24 cellular contexts compared by ENCODE assay signal in genomic region chr1:100469578-100469977, GRCh38.
"Had no signal": no experiment of that assay in that cellular context is flagged by ENCODE, and none has a peak within 500 bp of the region (broad histone marks: within the 10 kb centered on the region; RNA-seq: fewer than 3 reads in every experiment).

No MANE protein-coding gene starts in this region.

- H3K27me3 Mint-ChIP-seq: activated CD4-positive, alpha-beta T cell treated with anti-CD3 and anti-CD28 coated beads, Interleukin-2, amount 10 ng/mL, durations not matched to agents 7 days and 5 days; activated T-cell treated with anti-CD3 and anti-CD28 coated beads, Interleukin-2, amount 50 U/mL, for 24 hours; activated T-helper 17 cell treated with anti-CD3 and anti-CD28 coated beads, Interleukin-2, amount 50 U/mL, for 72 hours; brain; effector memory CD8-positive, alpha-beta T cell; natural killer cell treated with Interleukin-12 subunit alpha and Interleukin-12 subunit beta and Interleukin-15 and Interleukin-18, amount 100 ng/mL, for 72 hours; stimulated activated naive CD8-positive, alpha-beta T cell treated with anti-CD3 and anti-CD28 coated beads, Interleukin-15, amount 100 ng/mL, for 72 hours had no signal

- ATAC-seq: activated CD8-positive, alpha-beta T cell treated with anti-CD3 and anti-CD28 coated beads, Interleukin-2, amount 10 ng/mL, durations not matched to agents 7 days and 5 days; activated naive CD4-positive, alpha-beta T cell treated with anti-CD3 and anti-CD28 coated beads, Interleukin-2, amount 50 U/mL, for 72 hours; activated T-helper 17 cell treated with anti-CD3 and anti-CD28 coated beads, Interleukin-2, amount 50 U/mL, for 72 hours; effector memory CD8-positive, alpha-beta T cell; esophagus mucosa; left lung; natural killer cell treated with Interleukin-12 subunit alpha and Interleukin-12 subunit beta and Interleukin-15 and Interleukin-18, amount 100 ng/mL, for 72 hours; sciatic nerve; stimulated activated effector memory CD8-positive, alpha-beta T cell treated with anti-CD3 and anti-CD28 coated beads, Interleukin-12 subunit alpha, Interleukin-12 subunit beta, amount 100 ng/mL, for 72 hours; stimulated activated naive CD8-positive, alpha-beta T cell treated with anti-CD3 and anti-CD28 coated beads, Interleukin-15, amount 100 ng/mL, for 72 hours had no signal

- H3K27me3 ChIP-seq: left lung, suprapubic skin, transverse colon had no signal

- H3K4me1 ChIP-seq: left lung, suprapubic skin, transverse colon had no signal

- H3K4me3 Mint-ChIP-seq: activated CD4-positive, alpha-beta T cell treated with anti-CD3 and anti-CD28 coated beads, Interleukin-2, amount 10 ng/mL, durations not matched to agents 7 days and 5 days; activated CD8-positive, alpha-beta T cell treated with anti-CD3 and anti-CD28 coated beads, Interleukin-2, amount 10 ng/mL, durations not matched to agents 7 days and 5 days; activated T-cell treated with anti-CD3 and anti-CD28 coated beads, Interleukin-2, amount 50 U/mL, for 24 hours; activated T-helper 17 cell treated with anti-CD3 and anti-CD28 coated beads, Interleukin-2, amount 50 U/mL, for 72 hours; brain; effector memory CD8-positive, alpha-beta T cell; natural killer cell treated with Interleukin-12 subunit alpha and Interleukin-12 subunit beta and Interleukin-15 and Interleukin-18, amount 100 ng/mL, for 72 hours; stimulated activated effector memory CD8-positive, alpha-beta T cell treated with anti-CD3 and anti-CD28 coated beads, Interleukin-12 subunit alpha, Interleukin-12 subunit beta, amount 100 ng/mL, for 72 hours; stimulated activated naive CD8-positive, alpha-beta T cell treated with anti-CD3 and anti-CD28 coated beads, Interleukin-15, amount 100 ng/mL, for 72 hours had no signal

- H3K27ac Mint-ChIP-seq: activated CD4-positive, alpha-beta T cell treated with anti-CD3 and anti-CD28 coated beads, Interleukin-2, amount 10 ng/mL, durations not matched to agents 7 days and 5 days; activated CD8-positive, alpha-beta T cell treated with anti-CD3 and anti-CD28 coated beads, Interleukin-2, amount 10 ng/mL, durations not matched to agents 7 days and 5 days; activated naive CD4-positive, alpha-beta T cell treated with anti-CD3 and anti-CD28 coated beads, Interleukin-2, amount 50 U/mL, for 72 hours; activated T-cell treated with anti-CD3 and anti-CD28 coated beads, Interleukin-2, amount 50 U/mL, for 24 hours; activated T-helper 17 cell treated with anti-CD3 and anti-CD28 coated beads, Interleukin-2, amount 50 U/mL, for 72 hours; natural killer cell treated with Interleukin-12 subunit alpha and Interleukin-12 subunit beta and Interleukin-15 and Interleukin-18, amount 100 ng/mL, for 72 hours; stimulated activated effector memory CD8-positive, alpha-beta T cell treated with anti-CD3 and anti-CD28 coated beads, Interleukin-12 subunit alpha, Interleukin-12 subunit beta, amount 100 ng/mL, for 72 hours; stimulated activated naive CD8-positive, alpha-beta T cell treated with anti-CD3 and anti-CD28 coated beads, Interleukin-15, amount 100 ng/mL, for 72 hours had no signal

- H3K27ac ChIP-seq: left lung, suprapubic skin, transverse colon, VCaP had no signal

- H3K9me3 Mint-ChIP-seq: activated CD4-positive, alpha-beta T cell treated with anti-CD3 and anti-CD28 coated beads, Interleukin-2, amount 10 ng/mL, durations not matched to agents 7 days and 5 days; activated naive CD4-positive, alpha-beta T cell treated with anti-CD3 and anti-CD28 coated beads, Interleukin-2, amount 50 U/mL, for 72 hours; activated T-cell treated with anti-CD3 and anti-CD28 coated beads, Interleukin-2, amount 50 U/mL, for 24 hours; activated T-helper 17 cell treated with anti-CD3 and anti-CD28 coated beads, Interleukin-2, amount 50 U/mL, for 72 hours; brain; effector memory CD8-positive, alpha-beta T cell; natural killer cell treated with Interleukin-12 subunit alpha and Interleukin-12 subunit beta and Interleukin-15 and Interleukin-18, amount 100 ng/mL, for 72 hours; stimulated activated effector memory CD8-positive, alpha-beta T cell treated with anti-CD3 and anti-CD28 coated beads, Interleukin-12 subunit alpha, Interleukin-12 subunit beta, amount 100 ng/mL, for 72 hours; stimulated activated naive CD8-positive, alpha-beta T cell treated with anti-CD3 and anti-CD28 coated beads, Interleukin-15, amount 100 ng/mL, for 72 hours had no signal

- H3K36me3 Mint-ChIP-seq: activated naive CD4-positive, alpha-beta T cell treated with anti-CD3 and anti-CD28 coated beads, Interleukin-2, amount 50 U/mL, for 72 hours had no signal

- DNase-seq: activated CD4-positive, alpha-beta T cell treated with anti-CD3 and anti-CD28 coated beads, Interleukin-2, amount 10 ng/mL, durations not matched to agents 7 days and 5 days; activated CD4-positive, CD25-positive, alpha-beta regulatory T cell treated with anti-CD3 and anti-CD28 coated beads, Interleukin-2, amount 50 U/mL, for 72 hours; activated CD8-positive, alpha-beta T cell treated with anti-CD3 and anti-CD28 coated beads, Interleukin-2, amount 10 ng/mL, durations not matched to agents 7 days and 5 days; activated T-cell treated with anti-CD3 and anti-CD28 coated beads, Interleukin-2, amount 50 U/mL, for 24 hours; aorta; central memory CD4-positive, alpha-beta T cell; effector memory CD8-positive, alpha-beta T cell; foreskin melanocyte; left lung; mammary epithelial cell; midbrain; small intestine; stimulated activated CD4-positive, alpha-beta T cell treated with anti-CD3 and anti-CD28 coated beads, Interleukin-2, amount 100 ng/mL, for 24 hours; stimulated activated naive CD8-positive, alpha-beta T cell treated with anti-CD3 and anti-CD28 coated beads, Interleukin-15, amount 100 ng/mL, for 72 hours; transverse colon had no signal

- H3K4me3 ChIP-seq: left lung, suprapubic skin, transverse colon had no signal

- H3K9me3 ChIP-seq: left lung, suprapubic skin, transverse colon had no signal
